Comparison of ENCODE assay signal across 12 cellular contexts in genomic region chr7:48130658-48131108, GRCh38. TPM values are rescaled to one million over a fixed set of nuclear protein-coding genes. Genes with fewer than 3 reads are reported as not detected.
DNase-seq lines count a peak whose midpoint lies in the region; ATAC-seq, FAIRE-seq and TF ChIP-seq lines count a peak whose summit lies in the region.
"Had no signal": no experiment of that assay in that cellular context is flagged by ENCODE, and none has a peak within 500 bp of the region (broad histone marks: within the 10 kb centered on the region; RNA-seq: fewer than 3 reads in every experiment).

No MANE protein-coding gene starts in this region.

- H3K4me1 ChIP-seq in vagina, result no peaks in the 10 kb centered on the region

- no peak for TF ChIP-seq POLR2A in vagina (IDR thresholded peaks at IDR 0.05)

- FAIRE-seq in urothelium cell line (lab: Jason Lieb, UNC), result peak; percentile 68
- FAIRE-seq: endothelial cell of umbilical vein had no signal

- H3K9me3 ChIP-seq in vagina, result no peaks in the 10 kb centered on the region

- H3K4me1 Mint-ChIP-seq in natural killer cell treated with Interleukin-12 subunit alpha and Interleukin-12 subunit beta and Interleukin-15 and Interleukin-18, amount 100 ng/mL, for 72 hours (ENCODE audit: low read depth in 2 of 2), result peaks cover 4 to 6% of the 10 kb centered on the region in 2 donors
- H3K4me1 Mint-ChIP-seq in natural killer cell (no peaks in the 10 kb centered on the region), type B pancreatic cell (ENCODE audit: unreplicated experiment) (no peaks in the 10 kb centered on the region)
- H3K4me1 Mint-ChIP-seq in activated T-helper 17 cell treated with anti-CD3 and anti-CD28 coated beads, Interleukin-2, amount 50 U/mL, for 72 hours, result peaks cover 4% of the 10 kb centered on the region
- H3K4me1 Mint-ChIP-seq: T-cell had no signal

- peaks cover 23 to 24% of the 10 kb centered on the region in 2 donors for H3K27me3 Mint-ChIP-seq in natural killer cell treated with Interleukin-12 subunit alpha and Interleukin-12 subunit beta and Interleukin-15 and Interleukin-18, amount 100 ng/mL, for 72 hours
- H3K27me3 Mint-ChIP-seq in natural killer cell (ENCODE audit: low read depth in 2 of 2) (peaks cover 15 to 27% of the 10 kb centered on the region in 2 donors), type B pancreatic cell (no peaks in the 10 kb centered on the region)
- H3K27me3 Mint-ChIP-seq in activated T-helper 17 cell treated with anti-CD3 and anti-CD28 coated beads, Interleukin-2, amount 50 U/mL, for 72 hours, result peaks cover 15% of the 10 kb centered on the region

- H3K36me3 ChIP-seq in vagina, result no peaks in the 10 kb centered on the region

- DNase-seq in natural killer cell treated with Interleukin-12 subunit alpha and Interleukin-12 subunit beta and Interleukin-15 and Interleukin-18, amount 100 ng/mL, for 72 hours (ENCODE audit: low spot score), result no peak
- DNase-seq in natural killer cell, result no peak
- DNase-seq in urothelium cell line (ENCODE audit: low spot score), result no peak
- DNase-seq in vagina (ENCODE audit: extremely low spot score in 2 of 2), result no peak
- DNase-seq in type B pancreatic cell (ENCODE audit: extremely low spot score, unreplicated experiment), result no peak
- no peak for DNase-seq in NCI-H2029 treated with DMSO at 0.1 percent for 48 hours (lab: John Stamatoyannopoulos, UW)
- DNase-seq: anterior cingulate cortex, NCI-H1092 treated with DMSO at 0.1 percent for 48 hours, T-cell had no signal

- ATAC-seq in natural killer cell treated with Interleukin-12 subunit alpha and Interleukin-12 subunit beta and Interleukin-15 and Interleukin-18, amount 100 ng/mL, for 72 hours, result peak; percentile 20 to 89
- no peak for ATAC-seq in natural killer cell
- ATAC-seq in HG02642 (IDR thresholded peaks at IDR 0.05; ENCODE audit: poor library complexity, unreplicated experiment), result peak; percentile 73
- ATAC-seq in activated T-helper 17 cell treated with anti-CD3 and anti-CD28 coated beads, Interleukin-2, amount 50 U/mL, for 72 hours (replicated peaks), result peak; percentile 92
- ATAC-seq: T-cell had no signal

- H3K27ac Mint-ChIP-seq in natural killer cell treated with Interleukin-12 subunit alpha and Interleukin-12 subunit beta and Interleukin-15 and Interleukin-18, amount 100 ng/mL, for 72 hours, result no peak overlapping the region
- no peak overlapping the region for H3K27ac Mint-ChIP-seq in natural killer cell
- H3K27ac Mint-ChIP-seq in activated T-helper 17 cell treated with anti-CD3 and anti-CD28 coated beads, Interleukin-2, amount 50 U/mL, for 72 hours, result no peak overlapping the region
- H3K27ac Mint-ChIP-seq in type B pancreatic cell, result no peak overlapping the region
- H3K27ac Mint-ChIP-seq: T-cell had no signal

- H3K36me3 Mint-ChIP-seq in natural killer cell treated with Interleukin-12 subunit alpha and Interleukin-12 subunit beta and Interleukin-15 and Interleukin-18, amount 100 ng/mL, for 72 hours, result peaks cover 9% of the 10 kb centered on the region
- H3K36me3 Mint-ChIP-seq in natural killer cell, result no peaks in the 10 kb centered on the region
- no peaks in the 10 kb centered on the region for H3K36me3 Mint-ChIP-seq in activated T-helper 17 cell treated with anti-CD3 and anti-CD28 coated beads, Interleukin-2, amount 50 U/mL, for 72 hours (ENCODE audit: low read depth)
- H3K36me3 Mint-ChIP-seq in type B pancreatic cell, result no peaks in the 10 kb centered on the region

- no peak for TF ChIP-seq CTCF in natural killer cell (IDR thresholded peaks at IDR 0.05)
- TF ChIP-seq CTCF in vagina (IDR thresholded peaks at IDR 0.05), result no peak
- TF ChIP-seq CTCF in type B pancreatic cell (conservative IDR thresholded peaks at IDR 0.05), result no peak

- no peaks in the 10 kb centered on the region for H3K27me3 ChIP-seq in vagina

- no peak overlapping the region for H3K4me3 Mint-ChIP-seq in natural killer cell treated with Interleukin-12 subunit alpha and Interleukin-12 subunit beta and Interleukin-15 and Interleukin-18, amount 100 ng/mL, for 72 hours
- H3K4me3 Mint-ChIP-seq in natural killer cell (no peak overlapping the region), type B pancreatic cell (no peak overlapping the region)
- no peak overlapping the region for H3K4me3 Mint-ChIP-seq in activated T-helper 17 cell treated with anti-CD3 and anti-CD28 coated beads, Interleukin-2, amount 50 U/mL, for 72 hours
- H3K4me3 Mint-ChIP-seq: T-cell had no signal

- intact Hi-C loops in natural killer cell (cut with micrococcal nuclease) (no loop called here), vagina (cut with DNase I) (no loop called here)

- no peaks in the 10 kb centered on the region for H3K9me3 Mint-ChIP-seq in natural killer cell treated with Interleukin-12 subunit alpha and Interleukin-12 subunit beta and Interleukin-15 and Interleukin-18, amount 100 ng/mL, for 72 hours
- H3K9me3 Mint-ChIP-seq in natural killer cell (peaks cover 0 to 5% of the 10 kb centered on the region in 2 donors), type B pancreatic cell (no peaks in the 10 kb centered on the region)
- no peaks in the 10 kb centered on the region for H3K9me3 Mint-ChIP-seq in activated T-helper 17 cell treated with anti-CD3 and anti-CD28 coated beads, Interleukin-2, amount 50 U/mL, for 72 hours

- H3K4me3 ChIP-seq in vagina, result no peak overlapping the region

- no peak overlapping the region for H3K27ac ChIP-seq in vagina

RNA-seq across cellular contexts. Expression of gene ABCA13, which starts 40.6 kb away (rescaled TPM):
- total RNA-seq in natural killer cell treated with Interleukin-12 subunit alpha and Interleukin-12 subunit beta and Interleukin-15 and Interleukin-18, amount 100 ng/mL, for 72 hours, result not detected
- total RNA-seq in natural killer cell (under 1 TPM in 2 of 3 donors, not detected in 1; 0.05 to 0.09 TPM), vagina (under 0.01 TPM), type B pancreatic cell (ENCODE audit: low replicate concordance) (0.60 and 2.2 TPM in 2 replicates)
- not detected for total RNA-seq in activated T-helper 17 cell treated with anti-CD3 and anti-CD28 coated beads, Interleukin-2, amount 50 U/mL, for 72 hours

RNA-seq across cellular contexts. Expression of gene UPP1, which starts 41.6 kb away (rescaled TPM):
- total RNA-seq in natural killer cell treated with Interleukin-12 subunit alpha and Interleukin-12 subunit beta and Interleukin-15 and Interleukin-18, amount 100 ng/mL, for 72 hours, result 100 to 1,000 TPM in 1 of 2 donors, 10 to 100 TPM in 1; 93.2 to 145 TPM
- total RNA-seq in natural killer cell (100 to 1,000 TPM in 2 of 3 donors, 10 to 100 TPM in 1; 98.5 to 121 (median 113) TPM), vagina (79.8 TPM), type B pancreatic cell (ENCODE audit: low replicate concordance) (14.3 and 15.8 TPM in 2 replicates)
- 10 to 100 TPM; 69.1 to 83.9 TPM for total RNA-seq in activated T-helper 17 cell treated with anti-CD3 and anti-CD28 coated beads, Interleukin-2, amount 50 U/mL, for 72 hours

Comparison
In these comparisons a context has a peak if more than half of its experiments do, and no peak if none do; other contexts are left out.
1. ATAC-seq: peak in natural killer cell treated with Interleukin-12 subunit alpha and Interleukin-12 subunit beta and Interleukin-15 and Interleukin-18, amount 100 ng/mL, for 72 hours (2 of 2), HG02642 (single experiment) and activated T-helper 17 cell treated with anti-CD3 and anti-CD28 coated beads, Interleukin-2, amount 50 U/mL, for 72 hours (single experiment); none in natural killer cell (0 of 3).